9 cellular contexts compared by ENCODE assay signal in the genomic region with DNA sequence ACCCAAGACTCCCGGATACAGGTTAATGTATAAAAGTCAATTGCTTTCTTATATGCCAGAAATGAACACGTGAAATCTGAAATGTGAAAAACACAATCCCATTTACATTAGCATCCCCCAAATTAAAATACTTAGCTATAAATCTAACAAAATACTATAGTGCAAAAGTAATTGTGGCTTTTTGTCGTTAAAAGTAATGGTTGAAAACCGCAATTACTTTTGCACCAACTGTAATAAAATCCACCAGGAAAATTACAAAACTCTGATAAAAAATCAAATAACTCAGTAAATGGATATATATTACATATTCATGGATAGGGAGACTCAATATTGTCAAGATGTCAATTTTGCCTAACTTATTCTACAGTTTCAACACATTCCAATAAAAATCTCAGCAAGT. TPM values are rescaled to one million over a fixed set of nuclear protein-coding genes. Genes with fewer than 3 reads are reported as not detected.
"Had no signal": no experiment of that assay in that cellular context is flagged by ENCODE, and none has a peak within 500 bp of the region (broad histone marks: within the 10 kb centered on the region; RNA-seq: fewer than 3 reads in every experiment).

No MANE protein-coding gene starts in this region.

- ATAC-seq: GM12878 had no signal

- DNase-seq: GDM1, GF-D8 had no signal

- H3K4me3 ChIP-seq: GM12878 had no signal

- FAIRE-seq: G401.6, GM12878, GM12891, GM12892, GM18507, GM19239 had no signal

RNA-seq across cellular contexts. Expression of a gene that starts 4.6 kb away (rescaled TPM):
- total RNA-seq: G401, GM12878 had no signal
- polyA plus RNA-seq: GM12878 had no signal

RNA-seq across cellular contexts. Expression of a gene that starts 21.1 kb away (rescaled TPM):
- total RNA-seq: G401, GM12878 had no signal
- polyA plus RNA-seq: GM12878 had no signal

RNA-seq across cellular contexts. Expression of a gene that starts 58.5 kb away (rescaled TPM):
- total RNA-seq: G401, GM12878 had no signal
- polyA plus RNA-seq: GM12878 had no signal
